ENCODE assay signal across 7 cellular contexts in genomic region chr11:55826919-55827318, GRCh38. TPM values are rescaled to one million over a fixed set of nuclear protein-coding genes. Genes with fewer than 3 reads are reported as not detected.
"Had no signal": no experiment of that assay in that cellular context is flagged by ENCODE, and none has a peak within 500 bp of the region (broad histone marks: within the 10 kb centered on the region; RNA-seq: fewer than 3 reads in every experiment).

OR5L2 (plus strand) TSS chr11:55827219; CDS start chr11:55827219, 0 bp downstream.

- H3K4me3 ChIP-seq: GM12878 had no signal

- ATAC-seq: GM12878 had no signal

- DNase-seq: GDM1, GF-D8 had no signal

- FAIRE-seq: G401.6, GM12878, GM12891, GM18507, GM19239 had no signal

RNA-seq across cellular contexts. Expression of gene OR5L2, which starts in this region (rescaled TPM):
- total RNA-seq: GM12878 had no signal
- polyA plus RNA-seq: GM12878 had no signal
